In genomic region chr6:20708367-20709124, GRCh38 we compare ENCODE assay signal across 9 cellular contexts.
DNase-seq lines count a peak whose midpoint lies in the region; ATAC-seq, FAIRE-seq and TF ChIP-seq lines count a peak whose summit lies in the region.
"Had no signal": no experiment of that assay in that cellular context is flagged by ENCODE, and none has a peak within 500 bp of the region (broad histone marks: within the 10 kb centered on the region; RNA-seq: fewer than 3 reads in every experiment).

No MANE protein-coding gene starts in this region.

- H3K27ac ChIP-seq in mammary epithelial cell (ENCODE audit: insufficient read depth, low read depth, low read length) = no peak overlapping the region

- H3K4me3 Mint-ChIP-seq in MCF 10A (ENCODE audit: unreplicated experiment) = no peak overlapping the region
- H3K4me3 Mint-ChIP-seq in WTC11 = no peak overlapping the region
- H3K4me3 Mint-ChIP-seq in stimulated activated naive CD8-positive, alpha-beta T cell treated with anti-CD3 and anti-CD28 coated beads, Interleukin-15, Interleukin-2, amounts not matched to agents 100 ng/mL and 50 ng/mL, for 24 hours = peak overlapping the region; percentile 50

- POLR2A ChIA-PET in MCF 10A (lab: Yijun Ruan, JAX) = interaction anchor here (1.0 to 1.5 kb wide), 2 partner anchors 119 to 127 kb away, joined by 3 read pairs; no protein-coding TSS in a partner anchor
- POLR2A ChIA-PET in WTC11 (lab: Charles Lee) = interaction anchor here (0.6 kb wide), 1 partner anchor 102 kb away, joined by 3 read pairs; no protein-coding TSS in a partner anchor

- H2AFZ ChIP-seq in mammary epithelial cell (ENCODE audit: low read depth, low read length) = no peak overlapping the region

- H4K20me1 ChIP-seq in mammary epithelial cell (ENCODE audit: insufficient read depth, low read length) = no peaks in the 10 kb centered on the region

- no peak overlapping the region for H3K27ac Mint-ChIP-seq in MCF 10A (ENCODE audit: low read depth, unreplicated experiment)
- peak overlapping the region; percentile 54; the same call in 1 of the 2 replicates for H3K27ac Mint-ChIP-seq in WTC11
- H3K27ac Mint-ChIP-seq in stimulated activated naive CD8-positive, alpha-beta T cell treated with anti-CD3 and anti-CD28 coated beads, Interleukin-15, Interleukin-2, amounts not matched to agents 100 ng/mL and 50 ng/mL, for 24 hours = peak overlapping the region; percentile 73

- peaks cover 11% of the 10 kb centered on the region for H3K4me1 ChIP-seq in mammary epithelial cell (ENCODE audit: insufficient read depth, low read length)

- in situ Hi-C loops in mammary epithelial cell (cut with MboI; ENCODE audit: low sequenced_read_pairs in 2 of 2) = no loop called here

- H3K4me1 Mint-ChIP-seq in MCF 10A (ENCODE audit: insufficient read depth, unreplicated experiment) (peaks cover 28% of the 10 kb centered on the region), WTC11 (peaks cover 36% of the 10 kb centered on the region)
- H3K4me1 Mint-ChIP-seq in stimulated activated naive CD8-positive, alpha-beta T cell treated with anti-CD3 and anti-CD28 coated beads, Interleukin-15, Interleukin-2, amounts not matched to agents 100 ng/mL and 50 ng/mL, for 24 hours (ENCODE audit: low read depth) = peaks cover 75% of the 10 kb centered on the region

- H3K9me3 ChIP-seq in mammary epithelial cell (replicated peaks; ENCODE audit: insufficient read depth, low read length) = no peaks in the 10 kb centered on the region

- H3K9ac ChIP-seq in mammary epithelial cell (ENCODE audit: insufficient read depth, low read length) = no peak overlapping the region

- H3K4me3 ChIP-seq in mammary epithelial cell (replicated peaks in 1 of 3; ENCODE audit: insufficient read depth in 1 of 3, low read depth in 2 of 3, low read length in 3 of 3) = no peak overlapping the region

- intact Hi-C loops in mammary epithelial cell (cut with micrococcal nuclease) (no loop called here), MCF 10A (cut with micrococcal nuclease) (no loop called here), sciatic nerve (cut with DNase I) (no loop called here)

- no peak for FAIRE-seq in HTR-8/SVneo (lab: Jason Lieb, UNC)
- FAIRE-seq: endothelial cell of umbilical vein had no signal

- dilution Hi-C loops in mammary epithelial cell (cut with HindIII; ENCODE audit: low sequenced_read_pairs) = no loop called here

- H3K79me2 ChIP-seq in mammary epithelial cell (ENCODE audit: insufficient read depth, low read length) = peaks cover 12% of the 10 kb centered on the region

- DNase-seq in mammary epithelial cell (peak; percentile 50), MCF 10A (ENCODE audit: unreplicated experiment) (no peak), WTC11 (ENCODE audit: low spot score) (no peak), HTR-8/SVneo (ENCODE audit: insufficient read length, low spot score) (no peak), NCI-H2107 treated with DMSO at 0.1 percent for 48 hours (lab: John Stamatoyannopoulos, UW; ENCODE audit: unreplicated experiment) (no peak), sciatic nerve (ENCODE audit: low spot score) (no peak)

- CTCF ChIA-PET in mammary epithelial cell (lab: Charles Lee; ENCODE audit: low non-redundant PET) = no interaction called here
- CTCF ChIA-PET in MCF 10A (lab: Yijun Ruan, JAX) = interaction anchor here (0.7 kb wide), 1 partner anchor 1543 kb away, joined by 3 read pairs; no protein-coding TSS in a partner anchor
- CTCF ChIA-PET in WTC11 (lab: Charles Lee) = no interaction called here

- TF ChIP-seq CTCF in mammary epithelial cell (conservative IDR thresholded peaks at IDR 0.05 in 1 of 2, IDR thresholded peaks at IDR 0.05 in 1 of 2; ENCODE audit: extremely low read depth in 1 of 2, insufficient read depth in 1 of 2, low read depth in 1 of 2, low read length in 2 of 2) = no peak
- TF ChIP-seq CTCF in MCF 10A (IDR thresholded peaks at IDR 0.05; ENCODE audit: unreplicated experiment) = no peak
- TF ChIP-seq CTCF in WTC11 (IDR thresholded peaks at IDR 0.05) = no peak

- H3K36me3 Mint-ChIP-seq in MCF 10A (ENCODE audit: insufficient read depth, unreplicated experiment) (no peaks in the 10 kb centered on the region), WTC11 (no peaks in the 10 kb centered on the region)
- H3K36me3 Mint-ChIP-seq in stimulated activated naive CD8-positive, alpha-beta T cell treated with anti-CD3 and anti-CD28 coated beads, Interleukin-15, Interleukin-2, amounts not matched to agents 100 ng/mL and 50 ng/mL, for 24 hours (ENCODE audit: low read depth) = peaks cover 4% of the 10 kb centered on the region

- no TSS peak for BruUV-seq in mammary epithelial cell (replicated peaks; lab: Mats Ljungman, UMichigan)
- no TSS peak for BruUV-seq in MCF 10A (replicated peaks; lab: Mats Ljungman, UMichigan)

- H3K27me3 Mint-ChIP-seq in MCF 10A (ENCODE audit: insufficient read depth, unreplicated experiment) (no peaks in the 10 kb centered on the region), WTC11 (ENCODE audit: low read depth) (no peaks in the 10 kb centered on the region)
- no peaks in the 10 kb centered on the region for H3K27me3 Mint-ChIP-seq in stimulated activated naive CD8-positive, alpha-beta T cell treated with anti-CD3 and anti-CD28 coated beads, Interleukin-15, Interleukin-2, amounts not matched to agents 100 ng/mL and 50 ng/mL, for 24 hours

- no peak overlapping the region for H3K4me2 ChIP-seq in mammary epithelial cell (ENCODE audit: insufficient read depth, low read depth, low read length)

- no peaks in the 10 kb centered on the region for H3K27me3 ChIP-seq in mammary epithelial cell (ENCODE audit: insufficient read depth, low read length)

- H3K9me3 Mint-ChIP-seq in MCF 10A (ENCODE audit: unreplicated experiment) (no peaks in the 10 kb centered on the region), WTC11 (no peaks in the 10 kb centered on the region)
- H3K9me3 Mint-ChIP-seq in stimulated activated naive CD8-positive, alpha-beta T cell treated with anti-CD3 and anti-CD28 coated beads, Interleukin-15, Interleukin-2, amounts not matched to agents 100 ng/mL and 50 ng/mL, for 24 hours = no peaks in the 10 kb centered on the region

- WGBS in mammary epithelial cell (ENCODE audit: low coverage, missing lambda C conversion rate) = 67% methylated on average over 3 of the region's 3 CpGs

- peak; percentile 55 for ATAC-seq in HG02943 (IDR thresholded peaks at IDR 0.05; ENCODE audit: low read depth, unreplicated experiment)
- ATAC-seq in WTC11 = no peak
- ATAC-seq in sciatic nerve = no peak

- H3K36me3 ChIP-seq in mammary epithelial cell (ENCODE audit: insufficient read depth, low read length) = no peaks in the 10 kb centered on the region

TF ChIP-seq in WTC11, 78 proteins besides CTCF, POLR2A, EP300 and RAD21 (continues in another document):
- no peak for TF ChIP-seq ZBTB21 (CRISPR knock-in tag; IDR thresholded peaks at IDR 0.05; ENCODE audit: borderline replicate concordance)
- TF ChIP-seq, protein P1, sequence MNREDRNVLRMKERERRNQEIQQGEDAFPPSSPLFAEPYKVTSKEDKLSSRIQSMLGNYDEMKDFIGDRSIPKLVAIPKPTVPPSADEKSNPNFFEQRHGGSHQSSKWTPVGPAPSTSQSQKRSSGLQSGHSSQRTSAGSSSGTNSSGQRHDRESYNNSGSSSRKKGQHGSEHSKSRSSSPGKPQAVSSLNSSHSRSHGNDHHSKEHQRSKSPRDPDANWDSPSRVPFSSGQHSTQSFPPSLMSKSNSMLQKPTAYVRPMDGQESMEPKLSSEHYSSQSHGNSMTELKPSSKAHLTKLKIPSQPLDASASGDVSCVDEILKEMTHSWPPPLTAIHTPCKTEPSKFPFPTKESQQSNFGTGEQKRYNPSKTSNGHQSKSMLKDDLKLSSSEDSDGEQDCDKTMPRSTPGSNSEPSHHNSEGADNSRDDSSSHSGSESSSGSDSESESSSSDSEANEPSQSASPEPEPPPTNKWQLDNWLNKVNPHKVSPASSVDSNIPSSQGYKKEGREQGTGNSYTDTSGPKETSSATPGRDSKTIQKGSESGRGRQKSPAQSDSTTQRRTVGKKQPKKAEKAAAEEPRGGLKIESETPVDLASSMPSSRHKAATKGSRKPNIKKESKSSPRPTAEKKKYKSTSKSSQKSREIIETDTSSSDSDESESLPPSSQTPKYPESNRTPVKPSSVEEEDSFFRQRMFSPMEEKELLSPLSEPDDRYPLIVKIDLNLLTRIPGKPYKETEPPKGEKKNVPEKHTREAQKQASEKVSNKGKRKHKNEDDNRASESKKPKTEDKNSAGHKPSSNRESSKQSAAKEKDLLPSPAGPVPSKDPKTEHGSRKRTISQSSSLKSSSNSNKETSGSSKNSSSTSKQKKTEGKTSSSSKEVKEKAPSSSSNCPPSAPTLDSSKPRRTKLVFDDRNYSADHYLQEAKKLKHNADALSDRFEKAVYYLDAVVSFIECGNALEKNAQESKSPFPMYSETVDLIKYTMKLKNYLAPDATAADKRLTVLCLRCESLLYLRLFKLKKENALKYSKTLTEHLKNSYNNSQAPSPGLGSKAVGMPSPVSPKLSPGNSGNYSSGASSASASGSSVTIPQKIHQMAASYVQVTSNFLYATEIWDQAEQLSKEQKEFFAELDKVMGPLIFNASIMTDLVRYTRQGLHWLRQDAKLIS (CRISPR knock-in tag; IDR thresholded peaks at IDR 0.05; ENCODE audit: borderline replicate concordance) = no peak
- TF ChIP-seq IRF1 (CRISPR knock-in tag; IDR thresholded peaks at IDR 0.05) = no peak
- no peak for TF ChIP-seq IRF2 (CRISPR knock-in tag; IDR thresholded peaks at IDR 0.05; ENCODE audit: borderline replicate concordance, low read depth)
- TF ChIP-seq ZNF425 (CRISPR knock-in tag; conservative IDR thresholded peaks at IDR 0.05) = no peak
